In the genomic region with DNA sequence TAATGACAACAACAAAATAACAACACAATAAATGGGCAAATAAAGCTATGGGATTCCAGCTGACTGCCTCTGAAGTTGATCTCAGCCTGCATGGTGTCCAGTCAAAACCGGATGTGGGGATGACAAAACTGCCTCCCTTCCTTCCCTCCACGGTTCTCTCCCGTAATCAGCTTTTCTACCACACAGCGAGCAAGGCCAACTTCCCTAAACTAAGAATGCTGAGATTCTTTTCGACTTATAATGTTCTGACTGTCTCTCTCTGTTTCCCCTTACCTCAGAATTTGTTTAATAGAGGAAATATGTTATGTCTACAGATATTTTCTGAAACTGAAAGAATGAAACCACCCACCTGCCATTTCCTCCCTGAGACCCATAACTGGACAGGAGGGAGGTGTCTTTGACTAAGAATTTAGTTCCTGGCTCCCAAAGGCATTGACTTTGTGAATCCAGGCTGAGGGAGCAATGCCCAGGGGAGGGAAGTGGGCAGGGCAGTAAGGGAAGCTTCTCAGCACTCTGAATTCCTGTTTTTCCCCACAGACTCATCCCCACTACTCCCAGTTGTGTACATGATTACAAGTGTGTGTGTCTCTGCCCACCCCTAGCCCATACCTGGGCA, we compare ENCODE assay signal across 7 cellular contexts. TPM values are rescaled to one million over a fixed set of nuclear protein-coding genes. Genes with fewer than 3 reads are reported as not detected.
DNase-seq lines count a peak whose midpoint lies in the region; ATAC-seq and TF ChIP-seq lines count a peak whose summit lies in the region.

No MANE protein-coding gene starts in this region.

- H3K27ac ChIP-seq in PC-3 (ENCODE audit: low read length), result no peak overlapping the region
- peak overlapping the region; percentile 92 for H3K27ac ChIP-seq in neutrophil

- TF ChIP-seq CTCF in PC-3 (conservative IDR thresholded peaks at IDR 0.05; ENCODE audit: low read depth, low read length), result no peak
- TF ChIP-seq CTCF in neutrophil (IDR thresholded peaks at IDR 0.05), result no peak

- H3K4me3 ChIP-seq in PC-3 (ENCODE audit: low read length) (no peak overlapping the region), endocrine pancreas (ENCODE audit: control insufficient read depth, insufficient read depth, low read length) (peak overlapping the region; percentile 67), neutrophil (ENCODE audit: low read depth in 1 of 2, low read length in 1 of 2) (peak overlapping the region; percentile 75 to 79)

- H3K4me1 ChIP-seq in PC-3 (ENCODE audit: insufficient read depth, low read length) (peaks cover 9% of the 10 kb centered on the region), endocrine pancreas (ENCODE audit: control insufficient read depth, insufficient read depth, low read length) (peaks cover 3% of the 10 kb centered on the region), neutrophil (ENCODE audit: control insufficient read depth in 1 of 2, insufficient read depth in 1 of 2, low read depth in 1 of 2, low read length in 1 of 2) (peaks cover 63 to 68% of the 10 kb centered on the region in 2 experiments)

- POLR2A ChIA-PET in PC-3 (lab: Charles Lee; ENCODE audit: unreplicated experiment), result interaction anchor here (0.6 kb wide), 1 partner anchor 11 kb away, joined by 4 read pairs; no protein-coding TSS in a partner anchor

- no peak for DNase-seq in PC-3
- DNase-seq in NCI-H2227 treated with DMSO at 0.1 percent for 48 hours (lab: John Stamatoyannopoulos, UW), result no peak
- DNase-seq in NCI-H524 treated with DMSO at 0.1 percent for 48 hours (lab: John Stamatoyannopoulos, UW), result no peak

- CTCF ChIA-PET in PC-3 (lab: Charles Lee), result no interaction called here

- no peak overlapping the region for H3K9ac ChIP-seq in PC-3 (ENCODE audit: low read length)
- no peak overlapping the region for H3K9ac ChIP-seq in endocrine pancreas (ENCODE audit: control insufficient read depth, insufficient read depth, low read length)

- H2AFZ ChIP-seq in PC-3 (ENCODE audit: low read length), result peak overlapping the region; percentile 25

- intact Hi-C loops in PC-3 (cut with micrococcal nuclease), result loop anchor here (2.0 kb wide), 1 partner anchor 47 kb away; no protein-coding TSS in a partner anchor

- no TSS peak for BruUV-seq in PC-3 (replicated peaks; lab: Mats Ljungman, UMichigan)

- no peaks in the 10 kb centered on the region for H3K9me3 ChIP-seq in PC-3 (ENCODE audit: low read length)
- no peaks in the 10 kb centered on the region for H3K9me3 ChIP-seq in endocrine pancreas (ENCODE audit: control insufficient read depth, low read length)
- H3K9me3 ChIP-seq in neutrophil, result no peaks in the 10 kb centered on the region

- H3K9me2 ChIP-seq in PC-3 (replicated peaks; ENCODE audit: low read length), result no peaks in the 10 kb centered on the region

- no peaks in the 10 kb centered on the region for H3K79me2 ChIP-seq in PC-3 (ENCODE audit: low read length)

- H3K36me3 ChIP-seq in PC-3 (ENCODE audit: low read depth, low read length) (no peaks in the 10 kb centered on the region), endocrine pancreas (ENCODE audit: control insufficient read depth, insufficient read depth, low read length) (no peaks in the 10 kb centered on the region), neutrophil (peaks cover 27% of the 10 kb centered on the region)

- no peaks in the 10 kb centered on the region for H3F3A ChIP-seq in PC-3 (ENCODE audit: low read length, unreplicated experiment)

- H3K27me3 ChIP-seq in PC-3 (ENCODE audit: low read length) (no peaks in the 10 kb centered on the region), endocrine pancreas (ENCODE audit: control insufficient read depth, insufficient read depth, low read length) (no peaks in the 10 kb centered on the region), neutrophil (no peaks in the 10 kb centered on the region)

- H3K4me2 ChIP-seq in PC-3 (ENCODE audit: low read length), result peak overlapping the region; percentile 40; the same call in 1 of the 2 replicates

- H4K20me1 ChIP-seq in PC-3 (ENCODE audit: low read length), result no peaks in the 10 kb centered on the region

- ATAC-seq in GM18909 (IDR thresholded peaks at IDR 0.05; ENCODE audit: poor library complexity, unreplicated experiment), result peak; percentile 80
- ATAC-seq in HG02938 (IDR thresholded peaks at IDR 0.05; ENCODE audit: unreplicated experiment), result peak; percentile 75
- ATAC-seq in PC-3, result 0 out of 2 replicates have a peak, but pooled peaks have one; percentile 27

RNA-seq across cellular contexts. Expression of gene TLR1, which starts 1.0 kb away (rescaled TPM):
- 0.40 and 0.47 TPM in 2 replicates for total RNA-seq in PC-3 (2014; rRNA removed)

RNA-seq across cellular contexts. Expression of gene TLR10, which starts 22.8 kb away (rescaled TPM):
- not detected in 2 replicates for total RNA-seq in PC-3 (2014; rRNA removed)

RNA-seq across cellular contexts. Expression of gene TLR6, which starts 51.0 kb away (rescaled TPM):
- total RNA-seq in PC-3 (2014; rRNA removed), result 0.92 and 1.2 TPM in 2 replicates

Comparison
In these comparisons a context has a peak if more than half of its experiments do, and no peak if none do; other contexts are left out.
1. ATAC-seq: peak in every context shown above with its lines; median percentile 80 in GM18909; 75 in HG02938; 27 in PC-3.